In genomic region chr20:611843-612185, GRCh38 we compare ENCODE assay signal across 29 cellular contexts. TPM values are rescaled to one million over a fixed set of nuclear protein-coding genes. Genes with fewer than 3 reads are reported as not detected.
DNase-seq lines count a peak whose midpoint lies in the region; ATAC-seq, FAIRE-seq and TF ChIP-seq lines count a peak whose summit lies in the region.
"Had no signal": no experiment of that assay in that cellular context is flagged by ENCODE, and none has a peak within 500 bp of the region (broad histone marks: within the 10 kb centered on the region; RNA-seq: fewer than 3 reads in every experiment).

No MANE protein-coding gene starts in this region.

- 41 to 52% (median 46%) methylated on average over 8 of the region's 8 CpGs for WGBS in heart left ventricle, 4 donors
- WGBS in H1 (ENCODE audit: extremely low coverage in 1 of 2, insufficient coverage in 1 of 2, insufficient read length in 1 of 2, insufficient replicate concordance in 2 of 2, low coverage in 1 of 2, low lambda C conversion rate in 2 of 2, missing lambda C conversion rate in 1 of 2), 2 experiments: 89% methylated on average over 8 of the region's 8 CpGs; no CpG with 5 or more reads in 1 of the 2 experiments
- WGBS in right lobe of liver (ENCODE audit: insufficient coverage, low coverage, low lambda C conversion rate, missing lambda C conversion rate): 20% methylated on average over 7 of the region's 8 CpGs

- peaks cover 8 to 11% of the 10 kb centered on the region in 2 experiments for H4K20me1 ChIP-seq in H1 (replicated peaks in 1 of 2; ENCODE audit: control insufficient read depth in 1 of 2, insufficient read depth in 2 of 2, low read length in 2 of 2)

- no peak overlapping the region for H3K56ac ChIP-seq in H1 (replicated peaks; ENCODE audit: insufficient read length, low read depth, low read length)

- ATAC-seq in heart left ventricle (peak in 1 of 4 donors; percentile 41), left ventricle myocardium superior (no peak), right lobe of liver (peak; percentile 18 to 66 (median 56)), HG02642 (IDR thresholded peaks at IDR 0.05; ENCODE audit: poor library complexity, unreplicated experiment) (no peak)
- ATAC-seq: activated CD4-positive, alpha-beta T cell treated with anti-CD3 and anti-CD28 coated beads for 36 hours; body of pancreas; naive thymus-derived CD8-positive, alpha-beta T cell had no signal

- no peak overlapping the region for H4K5ac ChIP-seq in H1 (ENCODE audit: insufficient read length, low read depth, low read length)

- CTCF ChIA-PET in H1 (lab: Charles Lee; ENCODE audit: partially characterized antibody): interaction anchor here (0.7 to 3.7 kb wide), 12 partner anchors 8 to 117 kb away, joined by 3 to 14 read pairs (median 3); no protein-coding TSS in a partner anchor

- FAIRE-seq in H1 (lab: Jason Lieb, UNC): no peak
- FAIRE-seq: GM18507 had no signal

- no peak for TF ChIP-seq RAD21 in H1 (IDR thresholded peaks at IDR 0.05 in 1 of 2, conservative IDR thresholded peaks at IDR 0.05 in 1 of 2; ENCODE audit: low read depth in 2 of 2, low read length in 2 of 2)

- no peak overlapping the region for H3K4ac ChIP-seq in H1 (replicated peaks; ENCODE audit: insufficient read length, low read depth, low read length)

- no peak overlapping the region for H3K14ac ChIP-seq in H1 (ENCODE audit: insufficient read length)

- no peaks in the 10 kb centered on the region for H3K9me3 ChIP-seq in heart left ventricle
- H3K9me3 ChIP-seq in H1 (ENCODE audit: insufficient read depth in 2 of 2, low read depth in 1 of 2, low read length in 1 of 2): no peaks in the 10 kb centered on the region
- no peaks in the 10 kb centered on the region for H3K9me3 ChIP-seq in right lobe of liver
- H3K9me3 ChIP-seq: body of pancreas, esophagus muscularis mucosa, SK-N-SH, transverse colon had no signal

- H2BK12ac ChIP-seq in H1 (ENCODE audit: low read depth, low read length): no peak overlapping the region

- no peaks in the 10 kb centered on the region for H3K79me1 ChIP-seq in H1 (ENCODE audit: low read depth, low read length)

- no peak for TF ChIP-seq EP300 in H1 (IDR thresholded peaks at IDR 0.05; ENCODE audit: borderline replicate concordance in 1 of 2, low read depth in 2 of 2, low read length in 2 of 2)

- H2BK5ac ChIP-seq in H1 (ENCODE audit: low read depth, low read length): no peak overlapping the region

- POLR2A ChIA-PET in H1 (lab: Charles Lee; ENCODE audit: partially characterized antibody): interaction anchor here (1.0 to 1.8 kb wide), 5 partner anchors 9 to 69 kb away, joined by 3 to 9 read pairs (median 4); partner anchors contain the start of gene CSNK2A1

- H3K4me3 ChIP-seq in heart left ventricle (peak overlapping the region in 10 of 12 donors; percentile 3 to 77 (median 66)), H1 (ENCODE audit: extremely low read depth in 1 of 4, insufficient read depth in 2 of 4, low read depth in 3 of 4, low read length in 4 of 4) (no peak overlapping the region), right lobe of liver (no peak overlapping the region)
- H3K4me3 ChIP-seq: body of pancreas, transverse colon had no signal

- no peak overlapping the region for H2BK20ac ChIP-seq in H1 (ENCODE audit: low read length)

- no peak overlapping the region for H3K23ac ChIP-seq in H1 (ENCODE audit: insufficient read length)

- H3K36me3 ChIP-seq in heart left ventricle (peaks cover 0 to 10% (median 0%) of the 10 kb centered on the region in 9 donors), H1 (ENCODE audit: control insufficient read depth in 2 of 4, insufficient read depth in 4 of 4, low read length in 3 of 4) (no peaks in the 10 kb centered on the region; a peak in 1 of 8 replicates), right lobe of liver (no peaks in the 10 kb centered on the region)
- H3K36me3 ChIP-seq: transverse colon had no signal

- H2AK5ac ChIP-seq in H1 (ENCODE audit: low read depth, low read length): no peak overlapping the region

- no peak overlapping the region for H2BK120ac ChIP-seq in H1 (replicated peaks; ENCODE audit: low read depth, low read length)

- H3K27ac ChIP-seq in heart left ventricle (peak overlapping the region in 9 of 12 donors; percentile 15 to 79 (median 61)), H1 (ENCODE audit: low read depth, low read length) (no peak overlapping the region), right lobe of liver (no peak overlapping the region)
- H3K27ac ChIP-seq: 22Rv1, body of pancreas, esophagus muscularis mucosa, RWPE1, transverse colon had no signal

- H3K79me2 ChIP-seq in H1 (ENCODE audit: control insufficient read depth in 1 of 2, insufficient read depth in 2 of 2, low read length in 2 of 2): no peaks in the 10 kb centered on the region; a peak in 1 of 4 replicates

- no peak overlapping the region for H4K91ac ChIP-seq in H1 (replicated peaks; ENCODE audit: insufficient read length, low read length)

- peaks cover 0 to 31% (median 7%) of the 10 kb centered on the region in 12 donors for H3K4me1 ChIP-seq in heart left ventricle
- H3K4me1 ChIP-seq in H1 (replicated peaks in 1 of 4; ENCODE audit: control insufficient read depth in 3 of 4, insufficient read depth in 4 of 4, low read length in 3 of 4): peaks cover 0 to 19% (median 13%) of the 10 kb centered on the region in 4 experiments; a peak in 6 of 7 replicates
- H3K4me1 ChIP-seq in right lobe of liver: no peaks in the 10 kb centered on the region

- TF ChIP-seq CTCF in heart left ventricle (IDR thresholded peaks at IDR 0.05) (no peak), H1 (IDR thresholded peaks at IDR 0.05; ENCODE audit: control extremely low read depth in 1 of 3, insufficient read depth in 1 of 3, low read depth in 1 of 3, low read length in 3 of 3) (no peak), right lobe of liver (IDR thresholded peaks at IDR 0.05) (no peak)

- H4K8ac ChIP-seq in H1 (ENCODE audit: extremely low read depth, insufficient read depth, low read length): no peak overlapping the region

- intact Hi-C loops in heart left ventricle (cut with DNase I) (loop anchor here in 3 of 10 donors (2.0 kb wide), 2 partner anchors 13 to 29 kb away; no protein-coding TSS in a partner anchor), left ventricle myocardium superior (cut with micrococcal nuclease) (no loop called here), right lobe of liver (cut with DNase I) (no loop called here)

- H2AFZ ChIP-seq in H1 (ENCODE audit: low read length): peak overlapping the region; percentile 59

- no peak for DNase-seq in heart left ventricle
- no peak for DNase-seq in left ventricle myocardium superior
- no peak for DNase-seq in H1 (ENCODE audit: low read depth in 1 of 2, low spot score in 2 of 2)
- DNase-seq in right lobe of liver: peak in 1 of 3 donors; percentile 21
- peak; percentile 62 for DNase-seq in retina
- no peak for DNase-seq in stimulated activated CD8-positive, alpha-beta memory T cell treated with anti-CD3 and anti-CD28 coated beads, Interleukin-4, amount 100 ng/mL, for 48 hours
- DNase-seq in activated T-cell treated with anti-CD3 and anti-CD28 coated beads, Interleukin-2, amount 50 U/mL, for 48 hours: no peak
- DNase-seq: activated gamma-delta T cell treated with Interleukin-2 at 50 U/mL for 16 hours; body of pancreas; CD4-positive, alpha-beta memory T cell; DMS 273 treated with DMSO at 0.1 percent for 48 hours; effector memory CD4-positive, alpha-beta T cell; foreskin melanocyte; naive thymus-derived CD8-positive, alpha-beta T cell; NCI-H1092; NCI-H1930; NCI-H526; posterior cingulate gyrus; SK-N-SH; stimulated activated CD4-positive, alpha-beta T cell treated with anti-CD3 and anti-CD28 coated beads, Interleukin-15, amount 100 ng/mL, for 24 hours; T-helper 2 cell; transverse colon had no signal

- H3K9ac ChIP-seq in H1 (replicated peaks in 1 of 4; ENCODE audit: extremely low read depth in 1 of 4, low read depth in 3 of 4, low read length in 3 of 4): no peak overlapping the region
- H3K9ac ChIP-seq: SK-N-SH had no signal

- TF ChIP-seq POLR2A in heart left ventricle (IDR thresholded peaks at IDR 0.05) (no peak), H1 (IDR thresholded peaks at IDR 0.05; ENCODE audit: control extremely low read depth in 1 of 2, low read depth in 2 of 2, low read length in 2 of 2) (no peak), right lobe of liver (IDR thresholded peaks at IDR 0.05) (no peak)

- H3K4me2 ChIP-seq in H1 (ENCODE audit: insufficient read depth in 1 of 2, low read depth in 2 of 2, low read length in 2 of 2): peak overlapping the region in 1 of 2 experiments; percentile 23; a peak in 2 of 4 replicates
- H3K4me2 ChIP-seq: SK-N-SH had no signal

- H2BK15ac ChIP-seq in H1 (ENCODE audit: low read length): no peak overlapping the region

- H3K23me2 ChIP-seq in H1 (ENCODE audit: low read depth, low read length): peaks cover 5% of the 10 kb centered on the region; the same call in 1 of the 2 replicates

- H3K27me3 ChIP-seq in heart left ventricle (peaks cover 0 to 44% (median 0%) of the 10 kb centered on the region in 9 donors), H1 (replicated peaks in 1 of 4; ENCODE audit: control insufficient read depth in 3 of 4, extremely low read depth in 1 of 4, insufficient read depth in 3 of 4, low read length in 3 of 4) (peaks cover 7 to 28% (median 26%) of the 10 kb centered on the region in 4 experiments), right lobe of liver (peaks cover 0 to 6% of the 10 kb centered on the region in 2 donors)

- no peak overlapping the region; the same call in 1 of the 2 replicates for H3K18ac ChIP-seq in H1 (ENCODE audit: extremely low read depth, low read length)

RNA-seq across cellular contexts. Expression of gene TCF15, which starts 1.7 kb away (rescaled TPM):
- total RNA-seq in heart left ventricle: 10 to 100 TPM in 5 of 9 donors, 1 to 10 TPM in 4; 5.8 to 18.0 (median 10.0) TPM
- polyA plus RNA-seq in heart left ventricle: 10 to 100 TPM in 1 of 2 donors, 1 to 10 TPM in 1; 7.3 to 14.1 TPM
- total RNA-seq in left ventricle myocardium superior: 11.8 TPM
- total RNA-seq in H1 (2021; fragmentation: NEBNext Ultra II Directional; extraction: Animal tissue kit (Norgen Biotek cat#: 25700)): 6.9 and 7.3 TPM in 2 replicates
- 3.7 and 4.4 TPM in 2 replicates for polyA plus RNA-seq in H1 (2011; rRNA removed)
- 4.0 TPM for polyA plus RNA-seq in H1 (2011; cell fraction: cytosol; rRNA removed)
- 2.3 TPM for polyA plus RNA-seq in H1 (2011; cell fraction: nucleus; rRNA removed)
- 3.3 to 7.0 TPM (median 5.5 TPM) in 4 replicates for polyA plus RNA-seq in H1 (2012, experiment 1 of 2)
- 1.3 TPM for polyA plus RNA-seq in H1 (2012, experiment 2 of 2)
- 5.6 TPM for polyA plus RNA-seq in H1 (2013, experiment 1 of 2)
- 5.4 TPM for polyA plus RNA-seq in H1 (2013, experiment 2 of 2)
- polyA minus RNA-seq in H1 (2011; rRNA and poly(A)+ RNA removed): 0.15 and 0.38 TPM in 2 replicates
- 4.1 TPM for polyA minus RNA-seq in H1 (2011; cell fraction: cytosol; rRNA and poly(A)+ RNA removed)
- polyA minus RNA-seq in H1 (2011; cell fraction: nucleus; rRNA and poly(A)+ RNA removed): 2.9 TPM
- total RNA-seq in right lobe of liver: under 1 TPM in 1 of 6 experiments, not detected in 5; 0.33 TPM
- total RNA-seq: activated CD4-positive, alpha-beta T cell treated with anti-CD3 and anti-CD28 coated beads for 36 hours; body of pancreas; CD4-positive, alpha-beta memory T cell; H4; naive thymus-derived CD8-positive, alpha-beta T cell; transverse colon had no signal
- polyA plus RNA-seq: CD4-positive, alpha-beta memory T cell; naive thymus-derived CD8-positive, alpha-beta T cell; SK-N-SH had no signal

RNA-seq across cellular contexts. Expression of gene SRXN1, which starts 41.2 kb away (rescaled TPM):
- total RNA-seq in heart left ventricle: 100 to 1,000 TPM in 1 of 9 donors, 10 to 100 TPM in 8; 25.3 to 147 (median 39.1) TPM
- polyA plus RNA-seq in heart left ventricle: 10 to 100 TPM; 11.8 to 56.2 TPM
- 34.6 TPM for total RNA-seq in left ventricle myocardium superior
- total RNA-seq in H1 (2021; fragmentation: NEBNext Ultra II Directional; extraction: Animal tissue kit (Norgen Biotek cat#: 25700)): 15.8 and 16.7 TPM in 2 replicates
- 12.2 and 12.7 TPM in 2 replicates for polyA plus RNA-seq in H1 (2011; rRNA removed)
- polyA plus RNA-seq in H1 (2011; cell fraction: cytosol; rRNA removed): 15.8 TPM
- polyA plus RNA-seq in H1 (2011; cell fraction: nucleus; rRNA removed): 7.5 TPM
- 15.0 to 16.5 TPM (median 15.5 TPM) in 4 replicates for polyA plus RNA-seq in H1 (2012, experiment 1 of 2)
- polyA plus RNA-seq in H1 (2012, experiment 2 of 2): 5.7 TPM
- polyA plus RNA-seq in H1 (2013, experiment 1 of 2): 13.5 TPM
- polyA plus RNA-seq in H1 (2013, experiment 2 of 2): 13.9 TPM
- polyA minus RNA-seq in H1 (2011; rRNA and poly(A)+ RNA removed): 14.4 and 15.9 TPM in 2 replicates
- 5.9 TPM for polyA minus RNA-seq in H1 (2011; cell fraction: cytosol; rRNA and poly(A)+ RNA removed)
- 7.6 TPM for polyA minus RNA-seq in H1 (2011; cell fraction: nucleus; rRNA and poly(A)+ RNA removed)
- 100 to 1,000 TPM in 2 of 6 experiments, 10 to 100 TPM in 4; 14.4 to 166 (median 46.0) TPM for total RNA-seq in right lobe of liver

Comparison
In these comparisons a context has a peak if more than half of its experiments do, and no peak if none do; other contexts are left out.
1. ATAC-seq: peak in right lobe of liver (4 of 4); none in left ventricle myocardium superior (single experiment) and HG02642 (single experiment).
2. H3K27ac ChIP-seq: peak in heart left ventricle (9 of 12); none in H1 (single experiment) and right lobe of liver (0 of 3).
3. H3K4me3 ChIP-seq: peak in heart left ventricle (10 of 12); none in H1 (0 of 4) and right lobe of liver (0 of 3).